In the genomic region with DNA sequence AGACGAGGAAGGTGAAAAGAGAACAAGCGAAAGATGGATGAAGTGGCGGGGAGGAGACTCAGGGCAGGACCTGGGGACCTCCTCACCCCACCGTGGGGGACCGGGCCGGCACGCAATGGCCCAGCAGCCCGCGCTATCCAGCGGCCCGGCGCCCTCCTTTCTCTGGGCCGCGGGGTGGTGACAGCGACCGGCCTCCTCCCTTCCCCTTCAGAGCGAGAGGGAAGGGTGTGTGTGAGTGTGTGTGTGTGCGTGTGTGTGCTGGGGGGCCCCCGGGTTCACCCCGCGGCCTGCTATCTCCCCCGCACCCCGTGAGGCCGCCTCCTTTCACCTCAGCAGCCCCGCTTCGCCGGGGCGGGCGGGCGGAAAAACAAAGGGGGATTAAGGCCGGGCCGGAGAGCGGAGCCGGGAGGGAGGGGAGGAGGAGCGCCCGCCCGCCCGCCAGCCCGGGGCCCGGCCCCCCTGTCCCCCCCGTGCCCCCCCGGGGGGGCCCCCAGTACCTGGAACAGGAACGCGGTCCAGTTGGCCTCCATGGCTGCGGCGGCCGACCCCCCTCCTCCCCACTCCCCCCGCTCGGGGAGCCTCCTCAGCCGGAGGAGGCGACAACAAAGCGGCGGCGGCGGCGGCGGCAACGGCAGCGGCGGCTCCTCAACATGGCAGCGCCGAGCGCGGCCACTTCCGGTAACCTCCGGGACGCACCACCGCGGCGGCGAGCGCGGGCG, we compare ENCODE assay signal across 1 cellular context.
TF ChIP-seq lines count a peak whose summit lies in the region.

A gene with protein sequence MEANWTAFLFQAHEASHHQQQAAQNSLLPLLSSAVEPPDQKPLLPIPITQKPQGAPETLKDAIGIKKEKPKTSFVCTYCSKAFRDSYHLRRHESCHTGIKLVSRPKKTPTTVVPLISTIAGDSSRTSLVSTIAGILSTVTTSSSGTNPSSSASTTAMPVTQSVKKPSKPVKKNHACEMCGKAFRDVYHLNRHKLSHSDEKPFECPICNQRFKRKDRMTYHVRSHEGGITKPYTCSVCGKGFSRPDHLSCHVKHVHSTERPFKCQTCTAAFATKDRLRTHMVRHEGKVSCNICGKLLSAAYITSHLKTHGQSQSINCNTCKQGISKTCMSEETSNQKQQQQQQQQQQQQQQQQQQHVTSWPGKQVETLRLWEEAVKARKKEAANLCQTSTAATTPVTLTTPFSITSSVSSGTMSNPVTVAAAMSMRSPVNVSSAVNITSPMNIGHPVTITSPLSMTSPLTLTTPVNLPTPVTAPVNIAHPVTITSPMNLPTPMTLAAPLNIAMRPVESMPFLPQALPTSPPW (minus strand): TSS at position 673 of the 719 bp plus-strand sequence. CDS start 143 bp downstream, at position 530.

TF ChIP-seq in GM12878, 131 proteins besides CTCF, POLR2A, EP300 and RAD21 (continues in another document):
- TF ChIP-seq, protein P1, sequence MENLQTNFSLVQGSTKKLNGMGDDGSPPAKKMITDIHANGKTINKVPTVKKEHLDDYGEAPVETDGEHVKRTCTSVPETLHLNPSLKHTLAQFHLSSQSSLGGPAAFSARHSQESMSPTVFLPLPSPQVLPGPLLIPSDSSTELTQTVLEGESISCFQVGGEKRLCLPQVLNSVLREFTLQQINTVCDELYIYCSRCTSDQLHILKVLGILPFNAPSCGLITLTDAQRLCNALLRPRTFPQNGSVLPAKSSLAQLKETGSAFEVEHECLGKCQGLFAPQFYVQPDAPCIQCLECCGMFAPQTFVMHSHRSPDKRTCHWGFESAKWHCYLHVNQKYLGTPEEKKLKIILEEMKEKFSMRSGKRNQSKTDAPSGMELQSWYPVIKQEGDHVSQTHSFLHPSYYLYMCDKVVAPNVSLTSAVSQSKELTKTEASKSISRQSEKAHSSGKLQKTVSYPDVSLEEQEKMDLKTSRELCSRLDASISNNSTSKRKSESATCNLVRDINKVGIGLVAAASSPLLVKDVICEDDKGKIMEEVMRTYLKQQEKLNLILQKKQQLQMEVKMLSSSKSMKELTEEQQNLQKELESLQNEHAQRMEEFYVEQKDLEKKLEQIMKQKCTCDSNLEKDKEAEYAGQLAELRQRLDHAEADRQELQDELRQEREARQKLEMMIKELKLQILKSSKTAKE (IDR thresholded peaks at IDR 0.05; ENCODE audit: low read depth, poor library complexity, severe bottlenecking): no peak
- no peak for TF ChIP-seq STAT3 (IDR thresholded peaks at IDR 0.05; ENCODE audit: low read depth, low read length)
- no peak for TF ChIP-seq SMARCA5 (IDR thresholded peaks at IDR 0.05)
- TF ChIP-seq SREBF2 (IDR thresholded peaks at IDR 0.05; ENCODE audit: low read length): no peak
- no peak; the same call in 1 of the 2 replicates for TF ChIP-seq SIN3A (IDR thresholded peaks at IDR 0.05; ENCODE audit: low read depth, low read length)
- TF ChIP-seq BRCA1 (IDR thresholded peaks at IDR 0.05; ENCODE audit: low read depth, low read length): no peak
- peak; percentile 27; the same call in 1 of the 2 replicates for TF ChIP-seq IKZF1 (conservative IDR thresholded peaks at IDR 0.05)
- TF ChIP-seq CREB1 (IDR thresholded peaks at IDR 0.05; ENCODE audit: low read depth): 0 out of 2 replicates have a peak, but pooled peaks have one; percentile 15
- no peak for TF ChIP-seq SMC3 (IDR thresholded peaks at IDR 0.05; ENCODE audit: borderline replicate concordance, low read length)
- TF ChIP-seq SUZ12 (IDR thresholded peaks at IDR 0.05; ENCODE audit: unreplicated experiment): no peak
- TF ChIP-seq, protein P2, sequence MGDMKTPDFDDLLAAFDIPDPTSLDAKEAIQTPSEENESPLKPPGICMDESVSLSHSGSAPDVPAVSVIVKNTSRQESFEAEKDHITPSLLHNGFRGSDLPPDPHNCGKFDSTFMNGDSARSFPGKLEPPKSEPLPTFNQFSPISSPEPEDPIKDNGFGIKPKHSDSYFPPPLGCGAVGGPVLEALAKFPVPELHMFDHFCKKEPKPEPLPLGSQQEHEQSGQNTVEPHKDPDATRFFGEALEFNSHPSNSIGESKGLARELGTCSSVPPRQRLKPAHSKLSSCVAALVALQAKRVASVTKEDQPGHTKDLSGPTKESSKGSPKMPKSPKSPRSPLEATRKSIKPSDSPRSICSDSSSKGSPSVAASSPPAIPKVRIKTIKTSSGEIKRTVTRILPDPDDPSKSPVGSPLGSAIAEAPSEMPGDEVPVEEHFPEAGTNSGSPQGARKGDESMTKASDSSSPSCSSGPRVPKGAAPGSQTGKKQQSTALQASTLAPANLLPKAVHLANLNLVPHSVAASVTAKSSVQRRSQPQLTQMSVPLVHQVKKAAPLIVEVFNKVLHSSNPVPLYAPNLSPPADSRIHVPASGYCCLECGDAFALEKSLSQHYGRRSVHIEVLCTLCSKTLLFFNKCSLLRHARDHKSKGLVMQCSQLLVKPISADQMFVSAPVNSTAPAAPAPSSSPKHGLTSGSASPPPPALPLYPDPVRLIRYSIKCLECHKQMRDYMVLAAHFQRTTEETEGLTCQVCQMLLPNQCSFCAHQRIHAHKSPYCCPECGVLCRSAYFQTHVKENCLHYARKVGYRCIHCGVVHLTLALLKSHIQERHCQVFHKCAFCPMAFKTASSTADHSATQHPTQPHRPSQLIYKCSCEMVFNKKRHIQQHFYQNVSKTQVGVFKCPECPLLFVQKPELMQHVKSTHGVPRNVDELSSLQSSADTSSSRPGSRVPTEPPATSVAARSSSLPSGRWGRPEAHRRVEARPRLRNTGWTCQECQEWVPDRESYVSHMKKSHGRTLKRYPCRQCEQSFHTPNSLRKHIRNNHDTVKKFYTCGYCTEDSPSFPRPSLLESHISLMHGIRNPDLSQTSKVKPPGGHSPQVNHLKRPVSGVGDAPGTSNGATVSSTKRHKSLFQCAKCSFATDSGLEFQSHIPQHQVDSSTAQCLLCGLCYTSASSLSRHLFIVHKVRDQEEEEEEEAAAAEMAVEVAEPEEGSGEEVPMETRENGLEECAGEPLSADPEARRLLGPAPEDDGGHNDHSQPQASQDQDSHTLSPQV (IDR thresholded peaks at IDR 0.05): no peak
- TF ChIP-seq ZZZ3 (IDR thresholded peaks at IDR 0.05; ENCODE audit: control insufficient read depth, insufficient read length, low read depth): no peak
- TF ChIP-seq NFYA (IDR thresholded peaks at IDR 0.05; ENCODE audit: borderline replicate concordance, low read depth, low read length): no peak
- no peak for TF ChIP-seq JUNB (IDR thresholded peaks at IDR 0.05)
- TF ChIP-seq, protein P3, sequence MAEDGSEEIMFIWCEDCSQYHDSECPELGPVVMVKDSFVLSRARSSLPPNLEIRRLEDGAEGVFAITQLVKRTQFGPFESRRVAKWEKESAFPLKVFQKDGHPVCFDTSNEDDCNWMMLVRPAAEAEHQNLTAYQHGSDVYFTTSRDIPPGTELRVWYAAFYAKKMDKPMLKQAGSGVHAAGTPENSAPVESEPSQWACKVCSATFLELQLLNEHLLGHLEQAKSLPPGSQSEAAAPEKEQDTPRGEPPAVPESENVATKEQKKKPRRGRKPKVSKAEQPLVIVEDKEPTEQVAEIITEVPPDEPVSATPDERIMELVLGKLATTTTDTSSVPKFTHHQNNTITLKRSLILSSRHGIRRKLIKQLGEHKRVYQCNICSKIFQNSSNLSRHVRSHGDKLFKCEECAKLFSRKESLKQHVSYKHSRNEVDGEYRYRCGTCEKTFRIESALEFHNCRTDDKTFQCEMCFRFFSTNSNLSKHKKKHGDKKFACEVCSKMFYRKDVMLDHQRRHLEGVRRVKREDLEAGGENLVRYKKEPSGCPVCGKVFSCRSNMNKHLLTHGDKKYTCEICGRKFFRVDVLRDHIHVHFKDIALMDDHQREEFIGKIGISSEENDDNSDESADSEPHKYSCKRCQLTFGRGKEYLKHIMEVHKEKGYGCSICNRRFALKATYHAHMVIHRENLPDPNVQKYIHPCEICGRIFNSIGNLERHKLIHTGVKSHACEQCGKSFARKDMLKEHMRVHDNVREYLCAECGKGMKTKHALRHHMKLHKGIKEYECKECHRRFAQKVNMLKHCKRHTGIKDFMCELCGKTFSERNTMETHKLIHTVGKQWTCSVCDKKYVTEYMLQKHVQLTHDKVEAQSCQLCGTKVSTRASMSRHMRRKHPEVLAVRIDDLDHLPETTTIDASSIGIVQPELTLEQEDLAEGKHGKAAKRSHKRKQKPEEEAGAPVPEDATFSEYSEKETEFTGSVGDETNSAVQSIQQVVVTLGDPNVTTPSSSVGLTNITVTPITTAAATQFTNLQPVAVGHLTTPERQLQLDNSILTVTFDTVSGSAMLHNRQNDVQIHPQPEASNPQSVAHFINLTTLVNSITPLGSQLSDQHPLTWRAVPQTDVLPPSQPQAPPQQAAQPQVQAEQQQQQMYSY (CRISPR knock-in tag; IDR thresholded peaks at IDR 0.05): no peak
- TF ChIP-seq BCL11A (IDR thresholded peaks at IDR 0.05; ENCODE audit: low read depth, low read length): no peak
- TF ChIP-seq HDAC2 (IDR thresholded peaks at IDR 0.05): no peak
- TF ChIP-seq ZBED1 (IDR thresholded peaks at IDR 0.05; ENCODE audit: borderline replicate concordance): no peak
- TF ChIP-seq YY1 (IDR thresholded peaks at IDR 0.05; ENCODE audit: low read depth, low read length): peak; percentile 40
- no peak for TF ChIP-seq CEBPB (IDR thresholded peaks at IDR 0.05; ENCODE audit: borderline replicate concordance in 1 of 2, low read depth in 2 of 2, low read length in 2 of 2)
- no peak for TF ChIP-seq TAF1 (IDR thresholded peaks at IDR 0.05; ENCODE audit: borderline replicate concordance, low read depth, low read length)
- no peak for TF ChIP-seq ZNF274 (IDR thresholded peaks at IDR 0.05; ENCODE audit: insufficient read depth, insufficient read length)
- TF ChIP-seq NFXL1 (IDR thresholded peaks at IDR 0.05; ENCODE audit: borderline replicate concordance): no peak
- peak; percentile 65 for TF ChIP-seq NR2F1 (conservative IDR thresholded peaks at IDR 0.05)
- TF ChIP-seq KLF5 (IDR thresholded peaks at IDR 0.05; ENCODE audit: partially characterized antibody): no peak
- TF ChIP-seq HDGF (IDR thresholded peaks at IDR 0.05): 0 out of 2 replicates have a peak, but pooled peaks have one; percentile 13
- no peak for TF ChIP-seq SMAD5 (IDR thresholded peaks at IDR 0.05; ENCODE audit: low read depth)
- TF ChIP-seq SPI1 (IDR thresholded peaks at IDR 0.05; ENCODE audit: borderline replicate concordance, insufficient read depth, low read depth, low read length): no peak
- no peak; the same call in 1 of the 2 replicates for TF ChIP-seq GATAD2B (conservative IDR thresholded peaks at IDR 0.05; ENCODE audit: low read depth)
- peak; percentile 19; the same call in 1 of the 2 replicates for TF ChIP-seq BACH1 (IDR thresholded peaks at IDR 0.05; ENCODE audit: borderline replicate concordance)
- TF ChIP-seq SMAD1 (IDR thresholded peaks at IDR 0.05; ENCODE audit: low read depth, partially characterized antibody): no peak
- TF ChIP-seq HDAC6 (IDR thresholded peaks at IDR 0.05; ENCODE audit: unreplicated experiment): no peak
- no peak; a peak in 1 of 4 replicates for TF ChIP-seq IKZF2 (IDR thresholded peaks at IDR 0.05)
- no peak for TF ChIP-seq NRF1 (conservative IDR thresholded peaks at IDR 0.05; ENCODE audit: low read depth, low read length)
- no peak for TF ChIP-seq MEF2A (IDR thresholded peaks at IDR 0.05; ENCODE audit: insufficient read depth, low read depth, low read length)
- TF ChIP-seq, protein P4, sequence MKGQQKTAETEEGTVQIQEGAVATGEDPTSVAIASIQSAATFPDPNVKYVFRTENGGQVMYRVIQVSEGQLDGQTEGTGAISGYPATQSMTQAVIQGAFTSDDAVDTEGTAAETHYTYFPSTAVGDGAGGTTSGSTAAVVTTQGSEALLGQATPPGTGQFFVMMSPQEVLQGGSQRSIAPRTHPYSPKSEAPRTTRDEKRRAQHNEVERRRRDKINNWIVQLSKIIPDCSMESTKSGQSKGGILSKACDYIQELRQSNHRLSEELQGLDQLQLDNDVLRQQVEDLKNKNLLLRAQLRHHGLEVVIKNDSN (IDR thresholded peaks at IDR 0.05; ENCODE audit: borderline replicate concordance, extremely low read length, insufficient read depth, low read depth, low read length): no peak
- 0 out of 4 replicates have a peak, but pooled peaks of 1 of the 2 experiments have one; percentile 8 for TF ChIP-seq SRF (IDR thresholded peaks at IDR 0.05; ENCODE audit: low read depth in 2 of 2, low read length in 2 of 2)
- TF ChIP-seq CHD1 (IDR thresholded peaks at IDR 0.05; ENCODE audit: low read depth, low read length): 0 out of 2 replicates have a peak, but pooled peaks have one; percentile 15
- TF ChIP-seq EGR1 (IDR thresholded peaks at IDR 0.05; ENCODE audit: borderline replicate concordance in 1 of 2, low read depth in 2 of 2, low read length in 2 of 2): peak in 1 of 2 experiments; percentile 59; a peak in 1 of 3 replicates
- TF ChIP-seq FOXK2 (IDR thresholded peaks at IDR 0.05): 0 out of 2 replicates have a peak, but pooled peaks have one; percentile 11
- TF ChIP-seq EZH2 (IDR thresholded peaks at IDR 0.05; ENCODE audit: borderline replicate concordance, control insufficient read depth, low read depth, low read length): no peak
- TF ChIP-seq YBX1 (IDR thresholded peaks at IDR 0.05): no peak
- TF ChIP-seq CHD4 (IDR thresholded peaks at IDR 0.05): no peak
- TF ChIP-seq, protein P5, sequence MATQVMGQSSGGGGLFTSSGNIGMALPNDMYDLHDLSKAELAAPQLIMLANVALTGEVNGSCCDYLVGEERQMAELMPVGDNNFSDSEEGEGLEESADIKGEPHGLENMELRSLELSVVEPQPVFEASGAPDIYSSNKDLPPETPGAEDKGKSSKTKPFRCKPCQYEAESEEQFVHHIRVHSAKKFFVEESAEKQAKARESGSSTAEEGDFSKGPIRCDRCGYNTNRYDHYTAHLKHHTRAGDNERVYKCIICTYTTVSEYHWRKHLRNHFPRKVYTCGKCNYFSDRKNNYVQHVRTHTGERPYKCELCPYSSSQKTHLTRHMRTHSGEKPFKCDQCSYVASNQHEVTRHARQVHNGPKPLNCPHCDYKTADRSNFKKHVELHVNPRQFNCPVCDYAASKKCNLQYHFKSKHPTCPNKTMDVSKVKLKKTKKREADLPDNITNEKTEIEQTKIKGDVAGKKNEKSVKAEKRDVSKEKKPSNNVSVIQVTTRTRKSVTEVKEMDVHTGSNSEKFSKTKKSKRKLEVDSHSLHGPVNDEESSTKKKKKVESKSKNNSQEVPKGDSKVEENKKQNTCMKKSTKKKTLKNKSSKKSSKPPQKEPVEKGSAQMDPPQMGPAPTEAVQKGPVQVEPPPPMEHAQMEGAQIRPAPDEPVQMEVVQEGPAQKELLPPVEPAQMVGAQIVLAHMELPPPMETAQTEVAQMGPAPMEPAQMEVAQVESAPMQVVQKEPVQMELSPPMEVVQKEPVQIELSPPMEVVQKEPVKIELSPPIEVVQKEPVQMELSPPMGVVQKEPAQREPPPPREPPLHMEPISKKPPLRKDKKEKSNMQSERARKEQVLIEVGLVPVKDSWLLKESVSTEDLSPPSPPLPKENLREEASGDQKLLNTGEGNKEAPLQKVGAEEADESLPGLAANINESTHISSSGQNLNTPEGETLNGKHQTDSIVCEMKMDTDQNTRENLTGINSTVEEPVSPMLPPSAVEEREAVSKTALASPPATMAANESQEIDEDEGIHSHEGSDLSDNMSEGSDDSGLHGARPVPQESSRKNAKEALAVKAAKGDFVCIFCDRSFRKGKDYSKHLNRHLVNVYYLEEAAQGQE (IDR thresholded peaks at IDR 0.05; ENCODE audit: low read depth, low read length): no peak
- TF ChIP-seq ESRRA (IDR thresholded peaks at IDR 0.05; ENCODE audit: low read length): no peak
- no peak for TF ChIP-seq CHD2 (IDR thresholded peaks at IDR 0.05; ENCODE audit: borderline replicate concordance, low read depth, low read length)
- no peak for TF ChIP-seq NBN (IDR thresholded peaks at IDR 0.05)
- no peak for TF ChIP-seq BMI1 (IDR thresholded peaks at IDR 0.05; ENCODE audit: borderline replicate concordance)
